23 cellular contexts compared by ENCODE assay signal in the genomic region with DNA sequence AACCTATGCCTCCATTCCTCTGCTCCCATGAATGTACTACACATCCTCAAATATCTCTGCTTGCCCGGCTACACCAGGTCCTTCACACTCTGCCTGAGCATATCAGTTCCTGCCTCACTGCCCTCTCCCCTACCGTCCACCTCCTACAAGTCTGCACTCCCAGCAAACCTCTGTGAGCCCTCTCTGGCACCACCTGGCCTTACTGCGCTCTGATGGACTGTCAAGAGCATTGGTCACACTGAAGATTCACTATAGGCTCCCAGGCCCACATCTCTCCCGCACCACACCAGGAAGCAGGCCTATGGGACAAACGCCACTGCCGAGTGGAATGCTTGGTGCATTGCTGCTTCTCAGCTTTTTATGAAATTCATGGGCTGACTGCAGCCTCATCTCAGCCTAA. TPM values are rescaled to one million over a fixed set of nuclear protein-coding genes. Genes with fewer than 3 reads are reported as not detected.
A peak's percentile ranks its signal among the peaks of the same experiment; 100 is the strongest.
DNase-seq lines count a peak whose midpoint lies in the region; ATAC-seq, FAIRE-seq and TF ChIP-seq lines count a peak whose summit lies in the region.
"Had no signal": no experiment of that assay in that cellular context is flagged by ENCODE, and none has a peak within 500 bp of the region (broad histone marks: within the 10 kb centered on the region; RNA-seq: fewer than 3 reads in every experiment).

No MANE protein-coding gene starts in this region.

- H3K9me3 Mint-ChIP-seq in WTC11: no peaks in the 10 kb centered on the region
- H3K9me3 Mint-ChIP-seq in type B pancreatic cell: no peaks in the 10 kb centered on the region
- H3K9me3 Mint-ChIP-seq in osteocyte (ENCODE audit: unreplicated experiment): no peaks in the 10 kb centered on the region

- intact Hi-C loops in left ventricle myocardium inferior (cut with micrococcal nuclease): no loop called here

- H3K79me1 ChIP-seq in mesenchymal stem cell (replicated peaks; ENCODE audit: low read length, poor library complexity, severe bottlenecking): peaks cover 9% of the 10 kb centered on the region

- H3K23ac ChIP-seq in mesenchymal stem cell (ENCODE audit: low read length in 2 of 2): no peak overlapping the region

- no peaks in the 10 kb centered on the region for H3K9me3 ChIP-seq in cardiac muscle cell (ENCODE audit: low read depth)
- H3K9me3 ChIP-seq in left ventricle myocardium inferior (replicated peaks): no peaks in the 10 kb centered on the region
- H3K9me3 ChIP-seq in mesenchymal stem cell (ENCODE audit: control insufficient read depth, low read length): no peaks in the 10 kb centered on the region
- H3K9me3 ChIP-seq: Peyer's patch, transverse colon had no signal

- no peak for FAIRE-seq in GM12892 (lab: Jason Lieb, UNC)
- FAIRE-seq: islet of Langerhans had no signal

- no peak overlapping the region for H2BK12ac ChIP-seq in mesenchymal stem cell (ENCODE audit: low read length in 2 of 2)

- WGBS in mesenchymal stem cell: 94% methylated on average over 6 of the region's 6 CpGs

- H3K36me3 ChIP-seq in cardiac muscle cell: peaks cover 10% of the 10 kb centered on the region
- no peaks in the 10 kb centered on the region for H3K36me3 ChIP-seq in left ventricle myocardium inferior
- peaks cover 31 to 60% of the 10 kb centered on the region in 2 experiments for H3K36me3 ChIP-seq in mesenchymal stem cell (ENCODE audit: control insufficient read depth in 1 of 2, insufficient read depth in 2 of 2, low read depth in 1 of 2, low read length in 2 of 2)

- no peak overlapping the region for H2AFZ ChIP-seq in mesenchymal stem cell (ENCODE audit: low read depth, low read length)

- H4K8ac ChIP-seq in mesenchymal stem cell (ENCODE audit: low read length): peak overlapping the region; percentile 19

- no peaks in the 10 kb centered on the region for H3K4me1 ChIP-seq in cardiac muscle cell (ENCODE audit: low read depth)
- H3K4me1 ChIP-seq in left ventricle myocardium inferior: peaks cover 6% of the 10 kb centered on the region
- no peaks in the 10 kb centered on the region for H3K4me1 ChIP-seq in mesenchymal stem cell (ENCODE audit: control insufficient read depth, insufficient read depth, low read depth, low read length)
- H3K4me1 ChIP-seq: foreskin keratinocyte had no signal

- H2BK120ac ChIP-seq in mesenchymal stem cell (ENCODE audit: low read depth, low read length): no peak overlapping the region

- no peak overlapping the region for H2BK5ac ChIP-seq in mesenchymal stem cell (ENCODE audit: low read depth, low read length, poor library complexity, severe bottlenecking)

- no peak overlapping the region for H3K18ac ChIP-seq in mesenchymal stem cell (ENCODE audit: low read depth in 1 of 2, low read length in 2 of 2)

- no peak for TF ChIP-seq POLR2A in GM12892 (IDR thresholded peaks at IDR 0.05; ENCODE audit: low read depth, low read length)

- H3K36me3 Mint-ChIP-seq in WTC11: peaks cover 44% of the 10 kb centered on the region
- H3K36me3 Mint-ChIP-seq in type B pancreatic cell: peaks cover 18% of the 10 kb centered on the region
- H3K36me3 Mint-ChIP-seq in osteocyte (ENCODE audit: unreplicated experiment): peaks cover 13% of the 10 kb centered on the region

- H3K4me2 ChIP-seq in mesenchymal stem cell (ENCODE audit: low read length, poor library complexity, severe bottlenecking): no peak overlapping the region

- H3K4me3 ChIP-seq in cardiac muscle cell (no peak overlapping the region), left ventricle myocardium inferior (no peak overlapping the region), mesenchymal stem cell (ENCODE audit: insufficient read depth in 1 of 2, low read depth in 1 of 2, low read length in 2 of 2) (no peak overlapping the region)
- H3K4me3 ChIP-seq: dorsolateral prefrontal cortex, Peyer's patch, transverse colon had no signal

- TF ChIP-seq CTCF in cardiac muscle cell (IDR thresholded peaks at IDR 0.05; ENCODE audit: low read depth, low read length) (no peak), left ventricle myocardium inferior (IDR thresholded peaks at IDR 0.05; ENCODE audit: borderline replicate concordance) (no peak), WTC11 (IDR thresholded peaks at IDR 0.05) (no peak), type B pancreatic cell (conservative IDR thresholded peaks at IDR 0.05) (no peak), osteocyte (IDR thresholded peaks at IDR 0.05) (no peak)

- H3K27ac Mint-ChIP-seq in WTC11 (0 out of 2 replicates have a peak overlapping the region, but pooled peaks have one; percentile 3), type B pancreatic cell (peak overlapping the region; percentile 35), osteocyte (ENCODE audit: unreplicated experiment) (no peak overlapping the region)

- CTCF ChIA-PET in WTC11 (lab: Charles Lee): no interaction called here

- peaks cover 2% of the 10 kb centered on the region; the same call in 1 of the 2 replicates for H3K4me1 Mint-ChIP-seq in WTC11
- H3K4me1 Mint-ChIP-seq in type B pancreatic cell (ENCODE audit: unreplicated experiment): peaks cover 13% of the 10 kb centered on the region
- no peaks in the 10 kb centered on the region for H3K4me1 Mint-ChIP-seq in osteocyte (ENCODE audit: unreplicated experiment)

- no peak overlapping the region for H2BK15ac ChIP-seq in mesenchymal stem cell (ENCODE audit: low read depth, poor library complexity, severe bottlenecking)

- H3K4me3 Mint-ChIP-seq in WTC11: no peak overlapping the region
- no peak overlapping the region for H3K4me3 Mint-ChIP-seq in type B pancreatic cell
- H3K4me3 Mint-ChIP-seq in osteocyte (ENCODE audit: unreplicated experiment): no peak overlapping the region

- POLR2A ChIA-PET in WTC11 (lab: Charles Lee): no interaction called here

- H3K9ac ChIP-seq in mesenchymal stem cell (ENCODE audit: low read length): no peak overlapping the region

- no peak overlapping the region for H2AK5ac ChIP-seq in mesenchymal stem cell (ENCODE audit: low read length, severe bottlenecking)

- H3K4ac ChIP-seq in mesenchymal stem cell (ENCODE audit: low read depth in 1 of 2, low read length in 2 of 2): no peak overlapping the region

- H3K14ac ChIP-seq in mesenchymal stem cell (ENCODE audit: low read length in 2 of 2): peak overlapping the region in 1 of 2 experiments; percentile 88

- no peak for ATAC-seq in WTC11
- ATAC-seq: foreskin keratinocyte had no signal

- peak overlapping the region; percentile 45 for H4K91ac ChIP-seq in mesenchymal stem cell (ENCODE audit: low read length)

- H3K27me3 Mint-ChIP-seq in WTC11 (ENCODE audit: low read depth) (no peaks in the 10 kb centered on the region), type B pancreatic cell (no peaks in the 10 kb centered on the region), osteocyte (ENCODE audit: unreplicated experiment) (no peaks in the 10 kb centered on the region)

- peak overlapping the region; percentile 11 for H3K27ac ChIP-seq in cardiac muscle cell
- H3K27ac ChIP-seq in left ventricle myocardium inferior (replicated peaks): no peak overlapping the region
- H3K27ac ChIP-seq in mesenchymal stem cell (ENCODE audit: low read length, poor library complexity, severe bottlenecking): no peak overlapping the region
- H3K27ac ChIP-seq: dorsolateral prefrontal cortex, foreskin keratinocyte had no signal

- H3K27me3 ChIP-seq in cardiac muscle cell (no peaks in the 10 kb centered on the region), left ventricle myocardium inferior (ENCODE audit: low read depth) (no peaks in the 10 kb centered on the region), mesenchymal stem cell (ENCODE audit: control insufficient read depth in 1 of 2, insufficient read depth in 1 of 2, low read length in 2 of 2) (no peaks in the 10 kb centered on the region)
- H3K27me3 ChIP-seq: dorsolateral prefrontal cortex, foreskin keratinocyte, Peyer's patch, transverse colon had no signal

- no peak for DNase-seq in cardiac muscle cell (ENCODE audit: low read depth in 1 of 2, low spot score in 1 of 2)
- DNase-seq in left ventricle myocardium inferior: no peak
- DNase-seq in WTC11 (ENCODE audit: low spot score): no peak
- DNase-seq in mesenchymal stem cell: no peak
- no peak for DNase-seq in type B pancreatic cell (ENCODE audit: extremely low spot score, unreplicated experiment)
- no peak for DNase-seq in GOT3 (lab: John Stamatoyannopoulos, UW)
- no peak for DNase-seq in GM12892 (ENCODE audit: insufficient read length)
- no peak for DNase-seq in osteocyte (ENCODE audit: extremely low spot score, unreplicated experiment)
- DNase-seq: activated CD4-positive, CD25-positive, alpha-beta regulatory T cell treated with anti-CD3 and anti-CD28 coated beads, Interleukin-2, amount 50 U/mL, for 72 hours; central memory CD4-positive, alpha-beta T cell; dorsolateral prefrontal cortex; foreskin keratinocyte; HCEC 1CT; hippocampal formation; mammary epithelial cell; NCI-H1105 treated with DMSO at 0.1 percent for 48 hours; NCI-H2081 treated with DMSO at 0.1 percent for 48 hours; NK-92 treated with Interleukin-12 subunit alpha and Interleukin-12 subunit beta, amount 100 ng/mL, for 24 hours; Peyer's patch; stimulated activated CD4-positive, alpha-beta T cell treated with anti-CD3 and anti-CD28 coated beads, Interleukin-1b, Interleukin-23, amount 100 ng/mL, for 48 hours; stimulated activated naive CD4-positive, alpha-beta T cell; transverse colon had no signal

TF ChIP-seq in WTC11, 78 proteins besides CTCF, POLR2A, EP300 and RAD21 (continues in another document):
- TF ChIP-seq GRHL2 (CRISPR knock-in tag; IDR thresholded peaks at IDR 0.05; ENCODE audit: insufficient replicate concordance, severe bottlenecking) (no peak), ESRRA (CRISPR knock-in tag; IDR thresholded peaks at IDR 0.05; ENCODE audit: borderline replicate concordance) (no peak)
- TF ChIP-seq, protein P1, sequence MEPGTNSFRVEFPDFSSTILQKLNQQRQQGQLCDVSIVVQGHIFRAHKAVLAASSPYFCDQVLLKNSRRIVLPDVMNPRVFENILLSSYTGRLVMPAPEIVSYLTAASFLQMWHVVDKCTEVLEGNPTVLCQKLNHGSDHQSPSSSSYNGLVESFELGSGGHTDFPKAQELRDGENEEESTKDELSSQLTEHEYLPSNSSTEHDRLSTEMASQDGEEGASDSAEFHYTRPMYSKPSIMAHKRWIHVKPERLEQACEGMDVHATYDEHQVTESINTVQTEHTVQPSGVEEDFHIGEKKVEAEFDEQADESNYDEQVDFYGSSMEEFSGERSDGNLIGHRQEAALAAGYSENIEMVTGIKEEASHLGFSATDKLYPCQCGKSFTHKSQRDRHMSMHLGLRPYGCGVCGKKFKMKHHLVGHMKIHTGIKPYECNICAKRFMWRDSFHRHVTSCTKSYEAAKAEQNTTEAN (CRISPR knock-in tag; IDR thresholded peaks at IDR 0.05): no peak

RNA-seq across cellular contexts. Expression of gene GINS2, which starts 8.9 kb away (rescaled TPM):
- total RNA-seq in cardiac muscle cell (8.9 and 17.9 TPM in 2 replicates), left ventricle myocardium inferior (0.44 TPM), WTC11 (2021) (35.5 to 38.4 TPM (median 38.0 TPM) in 3 replicates), type B pancreatic cell (ENCODE audit: low replicate concordance) (13.7 and 39.9 TPM in 2 replicates), osteocyte (4.2 and 5.7 TPM in 2 replicates)
- 15.8 and 26.5 TPM in 2 replicates for polyA plus RNA-seq in cardiac muscle cell
- 2.4 TPM for polyA plus RNA-seq in mesenchymal stem cell (2013, experiment 1 of 2)
- 2.2 TPM for polyA plus RNA-seq in mesenchymal stem cell (2013, experiment 2 of 2)
- polyA plus RNA-seq in GM12892 (2012; ENCODE audit: missing spikeins): 41.4 TPM
